8 cellular contexts compared by ENCODE assay signal in genomic region chr7:4682621-4683042, GRCh38. TPM values are rescaled to one million over a fixed set of nuclear protein-coding genes. Genes with fewer than 3 reads are reported as not detected.
DNase-seq lines count a peak whose midpoint lies in the region; ATAC-seq and TF ChIP-seq lines count a peak whose summit lies in the region.

No MANE protein-coding gene starts in this region.

- peaks cover 37% of the 10 kb centered on the region for H3K4me1 Mint-ChIP-seq in CD8-positive, alpha-beta T cell (ENCODE audit: low read depth)
- peaks cover 18% of the 10 kb centered on the region for H3K4me1 Mint-ChIP-seq in T-helper 2 cell treated with Interferon-gamma antibody and Interleukin-4, amounts not matched to agents 5 μg/mL and 100 μg/mL, for 36 hours (ENCODE audit: low read depth)

- no peaks in the 10 kb centered on the region for H3K9me3 Mint-ChIP-seq in CD8-positive, alpha-beta T cell
- no peaks in the 10 kb centered on the region for H3K9me3 Mint-ChIP-seq in T-helper 2 cell treated with Interferon-gamma antibody and Interleukin-4, amounts not matched to agents 5 μg/mL and 100 μg/mL, for 36 hours

- H3K4me3 ChIP-seq in CD8-positive, alpha-beta T cell (ENCODE audit: low read depth, low read length), result peak overlapping the region; percentile 70
- H3K4me3 ChIP-seq in cardiac fibroblast (replicated peaks in 1 of 2; ENCODE audit: low read depth in 2 of 2, low read length in 2 of 2), result peak overlapping the region; percentile 89 to 90

- CTCF ChIA-PET in CD8-positive, alpha-beta T cell (lab: Charles Lee), result interaction anchor here (0.9 to 2.4 kb wide), 7 partner anchors 40 to 93 kb away, joined by 3 to 11 read pairs (median 3); partner anchors contain the start of gene AP5Z1

- peaks cover 25% of the 10 kb centered on the region for H3K4me1 ChIP-seq in CD8-positive, alpha-beta T cell (ENCODE audit: insufficient read depth, low read length)

- POLR2A ChIA-PET in CD8-positive, alpha-beta T cell (lab: Charles Lee), result interaction anchor here (0.7 to 3.4 kb wide), 6 partner anchors 12 to 93 kb away, joined by 3 to 91 read pairs (median 6); partner anchors contain the start of gene AP5Z1

- H3K27ac ChIP-seq in CD8-positive, alpha-beta T cell (ENCODE audit: low read depth, low read length), result peak overlapping the region; percentile 53

- peaks cover 3% of the 10 kb centered on the region for H3K27me3 Mint-ChIP-seq in CD8-positive, alpha-beta T cell (ENCODE audit: low read depth)
- no peaks in the 10 kb centered on the region for H3K27me3 Mint-ChIP-seq in T-helper 2 cell treated with Interferon-gamma antibody and Interleukin-4, amounts not matched to agents 5 μg/mL and 100 μg/mL, for 36 hours (ENCODE audit: low read depth)

- no peak for TF ChIP-seq CTCF in CD8-positive, alpha-beta T cell (IDR thresholded peaks at IDR 0.05)
- no peak for TF ChIP-seq CTCF in cardiac fibroblast (IDR thresholded peaks at IDR 0.05; ENCODE audit: low read depth, low read length)

- H3K4me3 Mint-ChIP-seq in CD8-positive, alpha-beta T cell, result peak overlapping the region; percentile 97
- H3K4me3 Mint-ChIP-seq in T-helper 2 cell treated with Interferon-gamma antibody and Interleukin-4, amounts not matched to agents 5 μg/mL and 100 μg/mL, for 36 hours, result peak overlapping the region; percentile 66

- H3K36me3 Mint-ChIP-seq in CD8-positive, alpha-beta T cell, result peaks cover 21% of the 10 kb centered on the region
- peaks cover 12% of the 10 kb centered on the region for H3K36me3 Mint-ChIP-seq in T-helper 2 cell treated with Interferon-gamma antibody and Interleukin-4, amounts not matched to agents 5 μg/mL and 100 μg/mL, for 36 hours (ENCODE audit: low read depth)

- H3K9me3 ChIP-seq in CD8-positive, alpha-beta T cell (ENCODE audit: low read length), result no peaks in the 10 kb centered on the region

- ATAC-seq in CD8-positive, alpha-beta T cell, result peak; percentile 13
- ATAC-seq in GM19438 (IDR thresholded peaks at IDR 0.05; ENCODE audit: low read depth, unreplicated experiment), result peak; percentile 43
- ATAC-seq in HG03460 (IDR thresholded peaks at IDR 0.05; ENCODE audit: unreplicated experiment), result peak; percentile 29
- peak; percentile 62 for ATAC-seq in left lobe of liver

- no peaks in the 10 kb centered on the region for H3K27me3 ChIP-seq in CD8-positive, alpha-beta T cell (ENCODE audit: insufficient read depth, low read length)

- H3K27ac Mint-ChIP-seq in CD8-positive, alpha-beta T cell, result peak overlapping the region; percentile 100
- H3K27ac Mint-ChIP-seq in T-helper 2 cell treated with Interferon-gamma antibody and Interleukin-4, amounts not matched to agents 5 μg/mL and 100 μg/mL, for 36 hours, result peak overlapping the region; percentile 45

- no peaks in the 10 kb centered on the region for H3K36me3 ChIP-seq in CD8-positive, alpha-beta T cell (ENCODE audit: insufficient read depth, low read length)

- intact Hi-C loops in CD8-positive, alpha-beta T cell (cut with DNase I, micrococcal nuclease), result loop anchor here (1.0 to 5.0 kb wide), 6 partner anchors 41 to 1380 kb away; partner anchors contain the start of genes AP5Z1 (in 1 of the 2) and SDK1 (in 1 of the 2)

- peak in 6 of 7 experiments; percentile 14 to 72 (median 49) for DNase-seq in CD8-positive, alpha-beta T cell
- DNase-seq in T-helper 2 cell treated with Interferon-gamma antibody and Interleukin-4, amounts not matched to agents 5 μg/mL and 100 μg/mL, for 36 hours (ENCODE audit: low spot score), result peak; percentile 29
- DNase-seq in cardiac fibroblast (ENCODE audit: low read depth in 2 of 2) (peak; percentile 51 to 59), left lobe of liver (ENCODE audit: low spot score) (peak; percentile 64), MV-4-11 (lab: John Stamatoyannopoulos, UW) (no peak)
- DNase-seq in stimulated activated CD8-positive, alpha-beta memory T cell treated with anti-CD3 and anti-CD28 coated beads, Interleukin-4, amount 100 ng/mL, for 48 hours, result peak; percentile 65

RNA-seq across cellular contexts. Expression of gene FOXK1, which starts 0.5 kb away (rescaled TPM):
- 10 to 100 TPM; 65.8 to 69.8 TPM for total RNA-seq in CD8-positive, alpha-beta T cell
- 8.4 TPM for total RNA-seq in left lobe of liver
